In genomic region chr2:30231726-30232026, GRCh38 we compare ENCODE assay signal across 8 cellular contexts. TPM values are rescaled to one million over a fixed set of nuclear protein-coding genes. Genes with fewer than 3 reads are reported as not detected.
A peak's percentile ranks its signal among the peaks of the same experiment; 100 is the strongest.
DNase-seq lines count a peak whose midpoint lies in the region; ATAC-seq and TF ChIP-seq lines count a peak whose summit lies in the region.

No MANE protein-coding gene starts in this region.

- no peaks in the 10 kb centered on the region for H3F3A ChIP-seq in MM.1S (ENCODE audit: insufficient read depth, low read length)

- H3K4me3 ChIP-seq in MM.1S (ENCODE audit: low read length) (peak overlapping the region; percentile 75), lung (peak overlapping the region; percentile 63), upper lobe of right lung (peak overlapping the region; percentile 73)

- no peaks in the 10 kb centered on the region for H3K9me3 Mint-ChIP-seq in MCF 10A (ENCODE audit: unreplicated experiment)

- no peak overlapping the region; the same call in 1 of the 2 replicates for H3K9ac ChIP-seq in MM.1S (ENCODE audit: low read length)

- peak; percentile 1 for ATAC-seq in lung (ENCODE audit: insufficient read depth, low FRiP score)
- ATAC-seq in upper lobe of right lung = no peak

- WGBS in lung, 2 donors = 0% methylated on average over 29 of the region's 29 CpGs

- H3K9me3 ChIP-seq in MM.1S (replicated peaks; ENCODE audit: insufficient read depth, low read length) = no peaks in the 10 kb centered on the region
- no peaks in the 10 kb centered on the region for H3K9me3 ChIP-seq in lung (ENCODE audit: control insufficient read depth in 2 of 2, insufficient read depth in 1 of 2, low read length in 1 of 2)
- H3K9me3 ChIP-seq in upper lobe of right lung = no peaks in the 10 kb centered on the region

- H3K4me1 ChIP-seq in MM.1S (ENCODE audit: low read length) = no peaks in the 10 kb centered on the region
- peaks cover 2 to 10% of the 10 kb centered on the region in 2 donors for H3K4me1 ChIP-seq in lung (ENCODE audit: control insufficient read depth in 2 of 2, insufficient read depth in 2 of 2, low read length in 2 of 2)
- peaks cover 22% of the 10 kb centered on the region for H3K4me1 ChIP-seq in upper lobe of right lung

- no peaks in the 10 kb centered on the region for H3K9me2 ChIP-seq in MM.1S (replicated peaks; ENCODE audit: insufficient read depth, low read length)

- H3K27ac ChIP-seq in MM.1S (ENCODE audit: low read length) = no peak overlapping the region
- peak overlapping the region; percentile 88 to 100 for H3K27ac ChIP-seq in lung (ENCODE audit: low read depth in 1 of 2, low read length in 1 of 2)
- peak overlapping the region; percentile 87 for H3K27ac ChIP-seq in upper lobe of right lung

- peak overlapping the region; percentile 89 for H2AFZ ChIP-seq in MM.1S (ENCODE audit: low read length)

- TF ChIP-seq CTCF in MM.1S (IDR thresholded peaks at IDR 0.05; ENCODE audit: low read length) (no peak), MCF 10A (IDR thresholded peaks at IDR 0.05; ENCODE audit: unreplicated experiment) (no peak), lung (IDR thresholded peaks at IDR 0.05; ENCODE audit: control extremely low read depth, extremely low read depth) (no peak), upper lobe of right lung (IDR thresholded peaks at IDR 0.05) (no peak)

- peak overlapping the region; percentile 66 for H3K4me3 Mint-ChIP-seq in MCF 10A (ENCODE audit: unreplicated experiment)

- H3K27me3 ChIP-seq in MM.1S (replicated peaks; ENCODE audit: insufficient read depth, low read length) = peaks cover 22% of the 10 kb centered on the region
- no peaks in the 10 kb centered on the region for H3K27me3 ChIP-seq in lung (ENCODE audit: control insufficient read depth, insufficient read depth)
- H3K27me3 ChIP-seq in upper lobe of right lung = no peaks in the 10 kb centered on the region

- no peaks in the 10 kb centered on the region for H3K27me3 Mint-ChIP-seq in MCF 10A (ENCODE audit: insufficient read depth, unreplicated experiment)

- no peaks in the 10 kb centered on the region for H4K20me1 ChIP-seq in MM.1S (ENCODE audit: insufficient read depth, low read length)

- intact Hi-C loops in MCF 10A (cut with micrococcal nuclease) = loop anchor here (5.0 to 10.0 kb wide), 2 partner anchors 41 to 213 kb away; partner anchors contain the start of gene LCLAT1
- intact Hi-C loops in upper lobe of right lung (cut with DNase I) = loop anchor here (10.0 kb wide), 1 partner anchor 133 kb away; no protein-coding TSS in a partner anchor

- DNase-seq in NCI-H748 (lab: John Stamatoyannopoulos, UW; ENCODE audit: unreplicated experiment) = peak; percentile 51
- no peak for DNase-seq in NCI-H748 treated with DMSO at 0.1 percent for 48 hours (lab: John Stamatoyannopoulos, UW)
- no peak for DNase-seq in MM.1S
- DNase-seq in MCF 10A (ENCODE audit: unreplicated experiment) = no peak
- DNase-seq in lung (ENCODE audit: low spot score) = no peak
- DNase-seq in upper lobe of right lung = no peak
- no peak for DNase-seq in ACHN
- DNase-seq in SHP77 treated with DMSO at 0.1 percent for 48 hours (lab: John Stamatoyannopoulos, UW) = no peak

- no peak overlapping the region for H3K27ac Mint-ChIP-seq in MCF 10A (ENCODE audit: low read depth, unreplicated experiment)

- no peaks in the 10 kb centered on the region for H3K79me2 ChIP-seq in MM.1S (ENCODE audit: low read length)

- H3K36me3 ChIP-seq in MM.1S (replicated peaks; ENCODE audit: insufficient read depth, low read length) = no peaks in the 10 kb centered on the region
- H3K36me3 ChIP-seq in lung (ENCODE audit: control insufficient read depth in 2 of 2, insufficient read depth in 2 of 2, low read length in 2 of 2) = peaks cover 0 to 8% of the 10 kb centered on the region in 2 donors
- peaks cover 25% of the 10 kb centered on the region for H3K36me3 ChIP-seq in upper lobe of right lung

- H3K4me1 Mint-ChIP-seq in MCF 10A (ENCODE audit: insufficient read depth, unreplicated experiment) = peaks cover 11% of the 10 kb centered on the region

- H3K4me2 ChIP-seq in MM.1S (ENCODE audit: low read depth, low read length) = peak overlapping the region; percentile 96

- CTCF ChIA-PET in MCF 10A (lab: Yijun Ruan, JAX) = no interaction called here

- no peaks in the 10 kb centered on the region for H3K36me3 Mint-ChIP-seq in MCF 10A (ENCODE audit: insufficient read depth, unreplicated experiment)

- in situ Hi-C loops in ACHN (cut with HindIII; ENCODE audit: low pct_ligation_motif_present, low pct_unique_long_range_greater_than_20kb, low sequenced_read_pairs) = no loop called here

- BruUV-seq in MCF 10A (replicated peaks; lab: Mats Ljungman, UMichigan) = no TSS peak

- POLR2A ChIA-PET in MCF 10A (lab: Yijun Ruan, JAX) = interaction anchor here (0.6 to 0.7 kb wide), 2 partner anchors 13 to 34 kb away, joined by 3 read pairs; no protein-coding TSS in a partner anchor

RNA-seq across cellular contexts. Expression of gene LBH, which starts 0.3 kb away (rescaled TPM):
- total RNA-seq in MCF 10A (2022) = 1.1 and 1.7 TPM in 2 replicates
- total RNA-seq in lung = 100 to 1,000 TPM; 107 to 133 TPM
- polyA plus RNA-seq in lung = 10 to 100 TPM; 22.9 to 55.2 TPM
- 272 TPM for total RNA-seq in upper lobe of right lung

Comparison
In these comparisons a context has a peak if more than half of its experiments do, and no peak if none do; other contexts are left out.
1. RNA of gene LBH, which starts 0.3 kb away (total RNA-seq): 272 TPM in upper lobe of right lung (single experiment) and 107 to 133 TPM in lung; 1.1 to 1.7 TPM in MCF 10A; every median in the first group is over 10 times any median in the second.
2. Peak in every context shown above with its lines, with median percentiles within 50 percentile points of each other: H3K4me3 ChIP-seq.